ENCODE assay signal across 15 cellular contexts in the genomic region with DNA sequence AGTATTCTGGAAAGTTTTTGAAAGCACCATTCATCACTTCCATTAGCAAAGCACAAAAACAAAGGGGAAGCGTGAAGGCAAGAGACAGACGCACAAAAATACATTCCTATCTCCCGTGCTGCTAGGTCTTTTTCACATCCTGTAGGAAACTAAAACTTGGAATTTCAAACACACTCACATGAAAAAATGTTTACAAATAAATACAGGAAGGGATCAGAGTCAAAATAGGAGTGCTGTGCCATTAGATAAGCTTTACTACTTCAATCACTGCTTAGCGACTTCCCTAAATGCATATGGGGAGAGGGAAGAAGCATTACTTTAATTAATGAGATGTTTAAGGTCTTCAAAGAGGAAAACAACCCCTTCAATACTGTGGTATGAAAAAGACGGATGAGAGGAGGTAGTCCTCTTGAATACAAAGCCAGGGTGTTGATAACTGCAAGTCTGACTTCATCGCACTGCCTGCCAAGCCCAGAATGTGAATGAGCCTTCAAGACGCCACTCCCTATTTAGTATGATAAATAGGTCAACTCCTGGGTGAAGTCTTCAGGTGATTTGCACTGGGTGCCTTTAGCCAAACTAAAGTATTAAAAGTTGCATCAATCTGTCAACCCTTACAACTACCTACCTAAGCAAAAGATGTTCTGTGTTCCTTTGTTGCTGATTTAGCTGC. TPM values are rescaled to one million over a fixed set of nuclear protein-coding genes. Genes with fewer than 3 reads are reported as not detected.
A peak's percentile ranks its signal among the peaks of the same experiment; 100 is the strongest.
DNase-seq lines count a peak whose midpoint lies in the region; ATAC-seq and TF ChIP-seq lines count a peak whose summit lies in the region.
"Had no signal": no experiment of that assay in that cellular context is flagged by ENCODE, and none has a peak within 500 bp of the region (broad histone marks: within the 10 kb centered on the region; RNA-seq: fewer than 3 reads in every experiment).

No MANE protein-coding gene starts in this region.

- no peak for TF ChIP-seq EP300 in gastroesophageal sphincter (IDR thresholded peaks at IDR 0.05)

- H3F3A ChIP-seq in GM23338 (replicated peaks; ENCODE audit: low read depth): no peaks in the 10 kb centered on the region

- CTCF ChIA-PET in mammary epithelial cell (lab: Charles Lee; ENCODE audit: low non-redundant PET): no interaction called here

- TF ChIP-seq CTCF in GM23338 (conservative IDR thresholded peaks at IDR 0.05; ENCODE audit: low read depth in 2 of 2) (no peak), mammary epithelial cell (conservative IDR thresholded peaks at IDR 0.05 in 1 of 2, IDR thresholded peaks at IDR 0.05 in 1 of 2; ENCODE audit: extremely low read depth in 1 of 2, insufficient read depth in 1 of 2, low read depth in 1 of 2, low read length in 2 of 2) (no peak), gastroesophageal sphincter (IDR thresholded peaks at IDR 0.05) (no peak), nephron progenitor cell (IDR thresholded peaks at IDR 0.05) (no peak)

- DNase-seq in GM23338 (ENCODE audit: low spot score): no peak
- peak; percentile 29 for DNase-seq in mammary epithelial cell
- DNase-seq in nephron progenitor cell: no peak
- DNase-seq in NCI-H187 (lab: John Stamatoyannopoulos, UW): no peak
- DNase-seq in activated CD8-positive, alpha-beta memory T cell treated with anti-CD3 and anti-CD28 coated beads, Interleukin-2, amount 50 U/mL, for 48 hours: no peak
- DNase-seq in NCI-H2227 treated with DMSO at 0.1 percent for 48 hours (lab: John Stamatoyannopoulos, UW): no peak
- DNase-seq: ACHN; activated naive CD4-positive, alpha-beta T cell; cerebellar nuclear complex; COR-L47; NCI-H1930; thyroid gland had no signal

- intact Hi-C loops in mammary epithelial cell (cut with micrococcal nuclease): no loop called here

- H2AFZ ChIP-seq in GM23338 (no peak overlapping the region), mammary epithelial cell (ENCODE audit: low read depth, low read length) (no peak overlapping the region)

- TF ChIP-seq POLR2A in gastroesophageal sphincter (IDR thresholded peaks at IDR 0.05): no peak

- H3K27me3 Mint-ChIP-seq in GM23338 (ENCODE audit: insufficient read depth, low read depth, poor library complexity) (peaks cover 5% of the 10 kb centered on the region), nephron progenitor cell (ENCODE audit: low read depth, poor library complexity) (no peaks in the 10 kb centered on the region)

- H3K36me3 ChIP-seq in GM23338 (ENCODE audit: insufficient read depth): no peaks in the 10 kb centered on the region
- no peaks in the 10 kb centered on the region for H3K36me3 ChIP-seq in mammary epithelial cell (ENCODE audit: insufficient read depth, low read length)
- no peaks in the 10 kb centered on the region for H3K36me3 ChIP-seq in gastroesophageal sphincter
- H3K36me3 ChIP-seq: neutrophil, thyroid gland had no signal

- no peak overlapping the region; the same call in 1 of the 2 replicates for H3K4me2 ChIP-seq in GM23338
- no peak overlapping the region for H3K4me2 ChIP-seq in mammary epithelial cell (ENCODE audit: insufficient read depth, low read depth, low read length)

- H3K36me3 Mint-ChIP-seq in GM23338 (ENCODE audit: low read depth) (peaks cover 5% of the 10 kb centered on the region; the same call in 1 of the 3 replicates), nephron progenitor cell (ENCODE audit: low read depth) (peaks cover 18% of the 10 kb centered on the region)

- no peak overlapping the region for H3K9ac ChIP-seq in mammary epithelial cell (ENCODE audit: insufficient read depth, low read length)

- no peaks in the 10 kb centered on the region for H3K27me3 ChIP-seq in GM23338 (ENCODE audit: insufficient read depth)
- H3K27me3 ChIP-seq in mammary epithelial cell (ENCODE audit: insufficient read depth, low read length): no peaks in the 10 kb centered on the region
- no peaks in the 10 kb centered on the region for H3K27me3 ChIP-seq in gastroesophageal sphincter
- H3K27me3 ChIP-seq: neutrophil, thyroid gland had no signal

- no peak overlapping the region for H3K4me3 ChIP-seq in GM23338
- H3K4me3 ChIP-seq in mammary epithelial cell (replicated peaks in 1 of 3; ENCODE audit: insufficient read depth in 1 of 3, low read depth in 2 of 3, low read length in 3 of 3): no peak overlapping the region
- H3K4me3 ChIP-seq in gastroesophageal sphincter: no peak overlapping the region
- H3K4me3 ChIP-seq: thyroid gland had no signal

- H3K4me1 Mint-ChIP-seq in GM23338: peaks cover 25% of the 10 kb centered on the region
- H3K4me1 Mint-ChIP-seq in nephron progenitor cell: peaks cover 41% of the 10 kb centered on the region

- H3K79me2 ChIP-seq in GM23338 (replicated peaks; ENCODE audit: insufficient read depth): peaks cover 100% of the 10 kb centered on the region
- H3K79me2 ChIP-seq in mammary epithelial cell (ENCODE audit: insufficient read depth, low read length): peaks cover 79% of the 10 kb centered on the region

- no peaks in the 10 kb centered on the region for H3K9me2 ChIP-seq in GM23338 (ENCODE audit: insufficient read depth)

- H3K4me1 ChIP-seq in GM23338 (ENCODE audit: insufficient read depth): peaks cover 14% of the 10 kb centered on the region
- H3K4me1 ChIP-seq in mammary epithelial cell (ENCODE audit: insufficient read depth, low read length): peaks cover 8% of the 10 kb centered on the region
- peaks cover 2 to 51% (median 10%) of the 10 kb centered on the region in 3 donors for H3K4me1 ChIP-seq in gastroesophageal sphincter
- H3K4me1 ChIP-seq: thyroid gland had no signal

- H3K27ac Mint-ChIP-seq in GM23338 (no peak overlapping the region), nephron progenitor cell (peak overlapping the region; percentile 8)

- H4K20me1 ChIP-seq in GM23338 (replicated peaks; ENCODE audit: insufficient read depth) (peaks cover 22% of the 10 kb centered on the region), mammary epithelial cell (ENCODE audit: insufficient read depth, low read length) (no peaks in the 10 kb centered on the region)

- H3K9me3 Mint-ChIP-seq in GM23338 (no peaks in the 10 kb centered on the region), nephron progenitor cell (no peaks in the 10 kb centered on the region)

- in situ Hi-C loops in mammary epithelial cell (cut with MboI; ENCODE audit: low sequenced_read_pairs in 2 of 2): no loop called here

- H3K27ac ChIP-seq in GM23338 (ENCODE audit: low read depth) (peak overlapping the region; percentile 16; the same call in 1 of the 2 replicates), mammary epithelial cell (ENCODE audit: insufficient read depth, low read depth, low read length) (no peak overlapping the region), gastroesophageal sphincter (peak overlapping the region in 3 of 4 donors; percentile 9 to 67 (median 48))
- H3K27ac ChIP-seq: neutrophil, thyroid gland had no signal

- no peak overlapping the region for H3K4me3 Mint-ChIP-seq in GM23338
- no peak overlapping the region for H3K4me3 Mint-ChIP-seq in nephron progenitor cell

- no TSS peak for BruUV-seq in mammary epithelial cell (replicated peaks; lab: Mats Ljungman, UMichigan)

- dilution Hi-C loops in mammary epithelial cell (cut with HindIII; ENCODE audit: low sequenced_read_pairs): loop anchor here (5.0 kb wide), 1 partner anchor 39 kb away; no protein-coding TSS in a partner anchor

- peak; percentile 57 for ATAC-seq in GM23338
- no peak for ATAC-seq in gastroesophageal sphincter
- ATAC-seq in GM19463 (IDR thresholded peaks at IDR 0.05; ENCODE audit: unreplicated experiment): no peak

- H3K9me3 ChIP-seq in mammary epithelial cell (replicated peaks; ENCODE audit: insufficient read depth, low read length) (no peaks in the 10 kb centered on the region), gastroesophageal sphincter (no peaks in the 10 kb centered on the region)
- H3K9me3 ChIP-seq: neutrophil, thyroid gland had no signal

- WGBS in mammary epithelial cell (ENCODE audit: low coverage, missing lambda C conversion rate): 88% methylated on average over 7 of the region's 7 CpGs
- WGBS in gastroesophageal sphincter (ENCODE audit: low coverage in 1 of 2), 2 donors: 22 to 31% methylated on average over 7 of the region's 7 CpGs

TF ChIP-seq in GM23338, 12 proteins besides CTCF, POLR2A, EP300 and RAD21 (continues in another document):
- TF ChIP-seq CREB1 (CRISPR knock-in tag; IDR thresholded peaks at IDR 0.05; ENCODE audit: low read depth) (no peak), EZH2 (IDR thresholded peaks at IDR 0.05; ENCODE audit: low read depth, unreplicated experiment) (no peak), EZH2phosphoT487 (IDR thresholded peaks at IDR 0.05; ENCODE audit: unreplicated experiment) (no peak), JUNB (IDR thresholded peaks at IDR 0.05; ENCODE audit: unreplicated experiment) (no peak), REST (IDR thresholded peaks at IDR 0.05; ENCODE audit: unreplicated experiment) (no peak), NANOG (IDR thresholded peaks at IDR 0.05; ENCODE audit: borderline replicate concordance) (no peak)

RNA-seq across cellular contexts. Expression of gene PARD3, which starts 13.9 kb away (rescaled TPM):
- 41.7 and 51.4 TPM in 2 replicates for total RNA-seq in GM23338 (2014; rRNA removed; shearing (Covaris generic))
- polyA plus RNA-seq in GM23338 (2016; fragmentation: Nextera tagmentation; extraction: Ambion mirVana) (30.1 and 30.2 TPM in 2 replicates), mammary epithelial cell (32.1 TPM)
- total RNA-seq in mammary epithelial cell (10 to 100 TPM; 47.1 to 58.7 TPM), gastroesophageal sphincter (100 to 1,000 TPM; 101 to 127 (median 115) TPM)
- 48.8 TPM for polyA minus RNA-seq in mammary epithelial cell
